Comparison of ENCODE assay signal across 13 cellular contexts in the genomic region with DNA sequence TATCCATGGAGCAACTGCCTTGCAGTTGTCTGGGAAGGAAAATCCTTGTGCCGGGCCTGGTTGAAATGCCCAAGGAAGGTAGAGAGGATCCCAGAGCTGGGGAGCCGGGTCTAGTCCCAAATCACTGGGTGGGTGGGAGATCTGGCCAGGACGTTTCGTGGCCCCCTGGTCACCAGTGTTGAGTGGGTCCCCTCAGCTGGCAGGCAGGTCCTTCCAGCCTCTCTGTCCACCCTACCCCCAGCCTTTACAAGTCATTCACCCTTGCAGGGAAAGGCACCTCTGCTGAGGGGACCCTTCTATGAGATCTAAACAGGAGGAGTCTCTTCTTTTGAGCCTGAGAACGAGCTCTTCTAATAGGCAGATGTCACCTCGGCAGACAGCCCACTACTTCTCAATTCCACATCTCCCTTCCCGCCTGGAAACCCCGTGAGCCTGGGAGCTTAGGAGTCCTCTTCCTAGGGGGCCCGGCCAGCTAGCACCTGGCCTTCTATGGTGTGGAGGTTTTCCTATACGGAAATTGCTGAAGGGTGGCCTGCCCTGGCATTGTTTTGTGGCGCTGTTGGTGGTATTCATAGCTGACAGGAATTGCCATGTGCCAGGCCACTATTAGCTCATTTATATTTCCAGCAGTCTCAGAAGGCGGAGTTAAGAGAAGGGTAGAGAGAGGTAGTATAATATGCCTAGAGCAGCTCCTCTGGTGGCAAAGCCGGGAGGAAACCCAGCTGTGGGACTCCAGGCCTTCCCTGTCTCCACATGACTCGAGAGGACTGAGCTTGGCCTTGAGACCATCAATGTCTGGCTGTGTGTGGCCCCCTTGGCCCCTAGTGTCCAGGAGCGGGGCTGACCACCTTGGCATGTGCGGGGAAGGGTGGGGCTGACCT. TPM values are rescaled to one million over a fixed set of nuclear protein-coding genes. Genes with fewer than 3 reads are reported as not detected.
DNase-seq lines count a peak whose midpoint lies in the region; ATAC-seq and TF ChIP-seq lines count a peak whose summit lies in the region.
"Had no signal": no experiment of that assay in that cellular context is flagged by ENCODE, and none has a peak within 500 bp of the region (broad histone marks: within the 10 kb centered on the region; RNA-seq: fewer than 3 reads in every experiment).

No MANE protein-coding gene starts in this region.

- H3K9me3 Mint-ChIP-seq in CD8-positive, alpha-beta T cell = no peaks in the 10 kb centered on the region

- H3K27ac ChIP-seq in breast epithelium = peak overlapping the region; percentile 96 to 97
- peak overlapping the region; percentile 20 to 73 (median 71) for H3K27ac ChIP-seq in stomach
- no peak overlapping the region for H3K27ac ChIP-seq in CD8-positive, alpha-beta T cell (ENCODE audit: low read depth, low read length)
- H3K27ac ChIP-seq: cardiac muscle cell had no signal

- H3K36me3 Mint-ChIP-seq in CD8-positive, alpha-beta T cell = peaks cover 21% of the 10 kb centered on the region

- no peaks in the 10 kb centered on the region for H3K9me3 ChIP-seq in breast epithelium
- H3K9me3 ChIP-seq in stomach = no peaks in the 10 kb centered on the region
- H3K9me3 ChIP-seq in CD8-positive, alpha-beta T cell (ENCODE audit: low read length) = no peaks in the 10 kb centered on the region

- POLR2A ChIA-PET in CD8-positive, alpha-beta T cell (lab: Charles Lee) = no interaction called here

- peaks cover 54% of the 10 kb centered on the region for H3K4me1 Mint-ChIP-seq in CD8-positive, alpha-beta T cell (ENCODE audit: low read depth)

- no peak for ATAC-seq in omental fat pad (ENCODE audit: low FRiP score)
- no peak for ATAC-seq in CD8-positive, alpha-beta T cell

- intact Hi-C loops in breast epithelium (cut with DNase I; ENCODE audit: low total_unique reads) (no loop called here), stomach (cut with DNase I; ENCODE audit: low total_unique reads) (no loop called here)
- intact Hi-C loops in CD8-positive, alpha-beta T cell (cut with DNase I, micrococcal nuclease) = no loop called here

- peak overlapping the region in 1 of 3 donors; percentile 46 for H3K4me3 ChIP-seq in breast epithelium
- no peak overlapping the region for H3K4me3 ChIP-seq in stomach
- H3K4me3 ChIP-seq in CD8-positive, alpha-beta T cell (ENCODE audit: low read depth, low read length) = no peak overlapping the region
- H3K4me3 ChIP-seq: cardiac muscle cell had no signal

- H3K27me3 Mint-ChIP-seq in CD8-positive, alpha-beta T cell (ENCODE audit: low read depth) = no peaks in the 10 kb centered on the region

- TF ChIP-seq EP300 in stomach (IDR thresholded peaks at IDR 0.05) = no peak

- CTCF ChIA-PET in CD8-positive, alpha-beta T cell (lab: Charles Lee) = interaction anchor here (1.1 kb wide), 1 partner anchor 19 kb away, joined by 3 read pairs; no protein-coding TSS in a partner anchor

- 45 to 66% (median 63%) methylated on average over 14 to 16 of the region's 16 CpGs for WGBS in stomach, 5 donors

- TF ChIP-seq POLR2A in breast epithelium (IDR thresholded peaks at IDR 0.05) (no peak), stomach (IDR thresholded peaks at IDR 0.05) (no peak)

- no peak overlapping the region for H3K4me3 Mint-ChIP-seq in CD8-positive, alpha-beta T cell

- H3K27me3 ChIP-seq in breast epithelium (no peaks in the 10 kb centered on the region), stomach (no peaks in the 10 kb centered on the region)
- H3K27me3 ChIP-seq in CD8-positive, alpha-beta T cell (ENCODE audit: insufficient read depth, low read length) = no peaks in the 10 kb centered on the region
- H3K27me3 ChIP-seq: cardiac muscle cell had no signal

- peak in 2 of 3 donors; percentile 28 to 39 for TF ChIP-seq CTCF in breast epithelium (IDR thresholded peaks at IDR 0.05)
- no peak for TF ChIP-seq CTCF in stomach (IDR thresholded peaks at IDR 0.05)
- no peak for TF ChIP-seq CTCF in omental fat pad (IDR thresholded peaks at IDR 0.05)
- no peak for TF ChIP-seq CTCF in CD8-positive, alpha-beta T cell (IDR thresholded peaks at IDR 0.05)

- H3K4me1 ChIP-seq in breast epithelium = peaks cover 26 to 33% of the 10 kb centered on the region in 2 donors
- peaks cover 51 to 96% (median 82%) of the 10 kb centered on the region in 4 donors for H3K4me1 ChIP-seq in stomach
- H3K4me1 ChIP-seq in CD8-positive, alpha-beta T cell (ENCODE audit: insufficient read depth, low read length) = peaks cover 30% of the 10 kb centered on the region

- H3K27ac Mint-ChIP-seq in CD8-positive, alpha-beta T cell = no peak overlapping the region

- DNase-seq in HT-29 (ENCODE audit: low spot score) (peak; percentile 29), breast epithelium (ENCODE audit: low spot score in 2 of 2) (peak in 1 of 2 donors; percentile 49), islet precursor cell (peak; percentile 65), stomach (peak; percentile 28), cerebellar cortex (ENCODE audit: low spot score) (no peak), omental fat pad (ENCODE audit: low spot score) (no peak), NCI-H446 treated with DMSO at 0.1 percent for 48 hours (lab: John Stamatoyannopoulos, UW) (no peak)
- DNase-seq in CD8-positive, alpha-beta T cell = no peak
- DNase-seq: activated CD4-positive, alpha-beta T cell treated with anti-CD3 and anti-CD28 coated beads, Interleukin-2, amount 50 U/mL, for 48 hours; GDM1; MV-4-11; stimulated activated CD4-positive, alpha-beta T cell treated with anti-CD3 and anti-CD28 coated beads, Interleukin-15, amount 100 ng/mL, for 24 hours had no signal

- no peaks in the 10 kb centered on the region for H3K36me3 ChIP-seq in breast epithelium
- H3K36me3 ChIP-seq in stomach = peaks cover 0 to 27% (median 14%) of the 10 kb centered on the region in 4 donors
- no peaks in the 10 kb centered on the region for H3K36me3 ChIP-seq in CD8-positive, alpha-beta T cell (ENCODE audit: insufficient read depth, low read length)
- H3K36me3 ChIP-seq: cardiac muscle cell had no signal

RNA-seq across cellular contexts. Expression of a gene that starts 13.3 kb away (rescaled TPM):
- 147 and 162 TPM in 2 replicates for total RNA-seq in HT-29 (2014; rRNA removed; shearing (Covaris generic))
- total RNA-seq in breast epithelium = 100 to 1,000 TPM in 2 of 3 donors, 10 to 100 TPM in 1; 93.1 to 136 (median 124) TPM
- total RNA-seq in stomach = 100 to 1,000 TPM; 145 to 518 (median 261) TPM
- 100 to 1,000 TPM in 2 of 3 donors, 10 to 100 TPM in 1; 80.2 to 123 (median 114) TPM for polyA plus RNA-seq in stomach
- 100 to 1,000 TPM in 3 of 4 donors, 10 to 100 TPM in 1; 68.6 to 196 (median 125) TPM for total RNA-seq in omental fat pad
- total RNA-seq in CD8-positive, alpha-beta T cell = 100 to 1,000 TPM; 146 to 149 TPM

Comparison
In these comparisons a context has a peak if more than half of its experiments do, and no peak if none do; other contexts are left out.
1. DNase-seq: peak in HT-29 (single experiment), islet precursor cell (single experiment) and stomach (single experiment); none in cerebellar cortex (single experiment), omental fat pad (single experiment), CD8-positive, alpha-beta T cell (0 of 7) and NCI-H446 treated with DMSO at 0.1 percent for 48 hours (single experiment).
2. CTCF ChIP-seq: peak in breast epithelium (2 of 3); none in stomach (0 of 7), omental fat pad (0 of 3) and CD8-positive, alpha-beta T cell (single experiment).